25 cellular contexts compared by ENCODE assay signal in the genomic region with DNA sequence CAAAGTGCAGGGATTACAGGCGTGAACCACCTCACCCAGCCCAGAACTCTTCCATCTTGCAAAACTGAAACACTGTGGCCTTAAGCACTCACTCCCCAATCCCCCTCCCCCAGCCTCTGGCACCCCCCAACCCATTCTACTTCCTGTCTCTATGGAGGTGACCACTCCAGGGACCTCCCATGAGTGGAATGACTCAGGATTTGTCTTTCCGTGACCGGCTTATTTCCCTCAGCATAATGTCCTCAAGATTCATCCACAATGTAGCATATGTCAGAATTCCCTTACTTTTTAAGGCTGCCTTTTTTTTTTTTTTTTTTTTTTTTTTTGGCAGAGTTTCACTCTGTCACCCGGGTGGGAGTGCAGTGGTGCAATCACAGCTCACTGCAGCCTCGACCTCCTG. TPM values are rescaled to one million over a fixed set of nuclear protein-coding genes. Genes with fewer than 3 reads are reported as not detected.
"Had no signal": no experiment of that assay in that cellular context is flagged by ENCODE, and none has a peak within 500 bp of the region (broad histone marks: within the 10 kb centered on the region; RNA-seq: fewer than 3 reads in every experiment).

No MANE protein-coding gene starts in this region.

- H3K27me3 ChIP-seq: breast epithelium, ovary, testis, transverse colon had no signal

- DNase-seq: activated B cell treated with CpG ODN at 0.5 μM for 24 hours; activated CD8-positive, alpha-beta memory T cell treated with anti-CD3 and anti-CD28 coated beads, Interleukin-2, amount 10 ng/mL, durations not matched to agents 7 days and 5 days; activated CD8-positive, alpha-beta T cell treated with anti-CD3 and anti-CD28 coated beads, Interleukin-2, amount 10 ng/mL, durations not matched to agents 7 days and 5 days; activated naive CD8-positive, alpha-beta T cell treated with anti-CD3 and anti-CD28 coated beads, Interleukin-2, amount 50 U/mL, for 24 hours; activated T-cell treated with anti-CD3 and anti-CD28 coated beads, Interleukin-2, amount 50 U/mL, for 48 hours; amygdala; endodermal cell; foreskin melanocyte; islet precursor cell; left ventricle myocardium inferior; midbrain; naive thymus-derived CD4-positive, alpha-beta T cell; ovary; stimulated activated CD4-positive, alpha-beta T cell treated with anti-CD3 and anti-CD28 coated beads, Interleukin-12 subunit alpha, Interleukin-12 subunit beta, amount 100 ng/mL, for 4 hours; stimulated activated CD4-positive, alpha-beta T cell treated with anti-CD3 and anti-CD28 coated beads, Interleukin-4, amount 100 ng/mL, for 1 hour; stimulated activated naive CD8-positive, alpha-beta T cell treated with anti-CD3 and anti-CD28 coated beads, Interleukin-15, Interleukin-2, amounts not matched to agents 100 U/mL and 50 U/mL, for 24 hours; T-helper 1 cell; testis; transverse colon had no signal

- H3K36me3 ChIP-seq: breast epithelium, left ventricle myocardium inferior, ovary had no signal

- H3K4me3 ChIP-seq: breast epithelium, left ventricle myocardium inferior, ovary, skin epidermis, testis, transverse colon had no signal

- H3K27ac ChIP-seq: ovary had no signal

- H3K9me3 ChIP-seq: testis had no signal

RNA-seq across cellular contexts. Expression of a gene that starts 3.6 kb away (rescaled TPM):
- total RNA-seq: activated T-helper 2 cell treated with anti-CD3 and anti-CD28 coated beads, Interferon-gamma antibody, Interleukin-2, Interleukin-4, amounts not matched to agents 10 μg/mL and 5 μg/mL and 100 μg/mL, durations not matched to agents 14 hours and 24 hours and 36 hours; endodermal cell; progenitor cell of endocrine pancreas; renal cortical epithelial cell had no signal
- polyA plus RNA-seq: naive thymus-derived CD4-positive, alpha-beta T cell; neural cell had no signal
